ENCODE assay signal across 21 cellular contexts in genomic region chr10:114513397-114513796, GRCh38.
DNase-seq lines count a peak whose midpoint lies in the region; ATAC-seq and TF ChIP-seq lines count a peak whose summit lies in the region.
"Had no signal": no experiment of that assay in that cellular context is flagged by ENCODE, and none has a peak within 500 bp of the region (broad histone marks: within the 10 kb centered on the region; RNA-seq: fewer than 3 reads in every experiment).

No MANE protein-coding gene starts in this region.

- no peak overlapping the region for H3K27ac Mint-ChIP-seq in activated CD4-positive, alpha-beta T cell treated with anti-CD3 and anti-CD28 coated beads, Interleukin-2, amount 10 ng/mL, durations not matched to agents 24 days and 14 days
- no peak overlapping the region for H3K27ac Mint-ChIP-seq in activated T-helper 17 cell treated with anti-CD3 and anti-CD28 coated beads, Interleukin-2, amount 50 U/mL, for 72 hours
- H3K27ac Mint-ChIP-seq: nephron progenitor cell had no signal

- DNase-seq in activated CD4-positive, alpha-beta T cell treated with anti-CD3 and anti-CD28 coated beads, Interleukin-2, amount 10 ng/mL, durations not matched to agents 24 days and 14 days = no peak
- no peak for DNase-seq in activated CD4-positive, alpha-beta T cell treated with anti-CD3 and anti-CD28 coated beads, Interleukin-2, amount 50 U/mL, for 4 hours
- no peak for DNase-seq in left colon
- DNase-seq: activated CD4-positive, CD25-positive, alpha-beta regulatory T cell; aorta; foreskin keratinocyte; H7; KBM-7; NCI-H2107; NCI-H524 treated with DMSO at 0.1 percent for 48 hours; nephron progenitor cell; psoas muscle; SHP77 treated with DMSO at 0.1 percent for 48 hours; upper lobe of right lung had no signal

- H3K4me3 ChIP-seq in BLaER1 = no peak overlapping the region
- no peak overlapping the region for H3K4me3 ChIP-seq in liver (ENCODE audit: low read depth in 1 of 3, low read length in 3 of 3)
- H3K4me3 ChIP-seq: coronary artery, psoas muscle, upper lobe of right lung had no signal

- H3K4me1 ChIP-seq in BLaER1 = peaks cover 56% of the 10 kb centered on the region
- H3K4me1 ChIP-seq in liver (ENCODE audit: control insufficient read depth in 4 of 4, insufficient read depth in 4 of 4, low read length in 3 of 4) = no peaks in the 10 kb centered on the region
- H3K4me1 ChIP-seq: foreskin keratinocyte, psoas muscle had no signal

- H3K9me3 Mint-ChIP-seq in activated CD4-positive, alpha-beta T cell treated with anti-CD3 and anti-CD28 coated beads, Interleukin-2, amount 10 ng/mL, durations not matched to agents 24 days and 14 days = no peaks in the 10 kb centered on the region
- no peaks in the 10 kb centered on the region for H3K9me3 Mint-ChIP-seq in activated T-helper 17 cell treated with anti-CD3 and anti-CD28 coated beads, Interleukin-2, amount 50 U/mL, for 72 hours
- H3K9me3 Mint-ChIP-seq: nephron progenitor cell had no signal

- peaks cover 27% of the 10 kb centered on the region for H3K36me3 Mint-ChIP-seq in activated CD4-positive, alpha-beta T cell treated with anti-CD3 and anti-CD28 coated beads, Interleukin-2, amount 10 ng/mL, durations not matched to agents 24 days and 14 days (ENCODE audit: low read depth)
- H3K36me3 Mint-ChIP-seq in activated T-helper 17 cell treated with anti-CD3 and anti-CD28 coated beads, Interleukin-2, amount 50 U/mL, for 72 hours (ENCODE audit: low read depth) = peaks cover 35% of the 10 kb centered on the region

- no peaks in the 10 kb centered on the region for H3K27me3 ChIP-seq in BLaER1
- no peaks in the 10 kb centered on the region for H3K27me3 ChIP-seq in liver (ENCODE audit: control insufficient read depth in 4 of 4, insufficient read depth in 4 of 4, low read length in 3 of 4)
- H3K27me3 ChIP-seq: foreskin keratinocyte, upper lobe of right lung had no signal

- H3K27ac ChIP-seq in BLaER1 (no peak overlapping the region), liver (ENCODE audit: low read depth in 1 of 2, low read length in 2 of 2) (no peak overlapping the region)
- H3K27ac ChIP-seq: foreskin keratinocyte, HL-60, psoas muscle, upper lobe of right lung had no signal

- no peaks in the 10 kb centered on the region for H3K27me3 Mint-ChIP-seq in activated CD4-positive, alpha-beta T cell treated with anti-CD3 and anti-CD28 coated beads, Interleukin-2, amount 10 ng/mL, durations not matched to agents 24 days and 14 days
- H3K27me3 Mint-ChIP-seq in activated T-helper 17 cell treated with anti-CD3 and anti-CD28 coated beads, Interleukin-2, amount 50 U/mL, for 72 hours = no peaks in the 10 kb centered on the region

- no peaks in the 10 kb centered on the region for H4K20me1 ChIP-seq in BLaER1

- 63% methylated on average over 5 of the region's 5 CpGs for WGBS in liver

- H3K4me3 Mint-ChIP-seq in activated CD4-positive, alpha-beta T cell treated with anti-CD3 and anti-CD28 coated beads, Interleukin-2, amount 10 ng/mL, durations not matched to agents 24 days and 14 days = peak overlapping the region; percentile 29
- H3K4me3 Mint-ChIP-seq in activated T-helper 17 cell treated with anti-CD3 and anti-CD28 coated beads, Interleukin-2, amount 50 U/mL, for 72 hours = peak overlapping the region; percentile 36
- H3K4me3 Mint-ChIP-seq: nephron progenitor cell had no signal

- H3K4me1 Mint-ChIP-seq in activated CD4-positive, alpha-beta T cell treated with anti-CD3 and anti-CD28 coated beads, Interleukin-2, amount 10 ng/mL, durations not matched to agents 24 days and 14 days = peaks cover 57% of the 10 kb centered on the region
- H3K4me1 Mint-ChIP-seq in activated T-helper 17 cell treated with anti-CD3 and anti-CD28 coated beads, Interleukin-2, amount 50 U/mL, for 72 hours = peaks cover 70% of the 10 kb centered on the region

- H3K9ac ChIP-seq in BLaER1 = no peak overlapping the region
- H3K9ac ChIP-seq in liver (ENCODE audit: low read depth in 1 of 2, low read length in 2 of 2) = no peak overlapping the region

- no peaks in the 10 kb centered on the region for H3K36me3 ChIP-seq in BLaER1
- H3K36me3 ChIP-seq in liver (ENCODE audit: control insufficient read depth in 4 of 4, insufficient read depth in 3 of 4, low read depth in 1 of 4, low read length in 3 of 4) = peaks cover 0 to 2% (median 0%) of the 10 kb centered on the region in 4 donors
- H3K36me3 ChIP-seq: upper lobe of right lung had no signal

- TF ChIP-seq CTCF in liver (IDR thresholded peaks at IDR 0.05; ENCODE audit: low read depth, low read length, missing input control) = no peak

- ATAC-seq in activated T-helper 17 cell treated with anti-CD3 and anti-CD28 coated beads, Interleukin-2, amount 50 U/mL, for 72 hours (replicated peaks) = no peak
- ATAC-seq in HG02973 (IDR thresholded peaks at IDR 0.05; ENCODE audit: unreplicated experiment) = no peak
- no peak for ATAC-seq in left colon
- ATAC-seq in GM21786 (IDR thresholded peaks at IDR 0.05; ENCODE audit: unreplicated experiment) = no peak
- ATAC-seq: foreskin keratinocyte, psoas muscle, upper lobe of right lung had no signal

- peak overlapping the region; percentile 65 for H3K4me2 ChIP-seq in BLaER1

- intact Hi-C loops in activated CD4-positive, alpha-beta T cell treated with anti-CD3 and anti-CD28 coated beads, Interleukin-2, amount 10 ng/mL, durations not matched to agents 24 days and 14 days (cut with micrococcal nuclease) = no loop called here
- intact Hi-C loops in left colon (cut with DNase I, micrococcal nuclease) = no loop called here

- no peak for TF ChIP-seq RAD21 in liver (IDR thresholded peaks at IDR 0.05)

- H3K9me3 ChIP-seq in BLaER1 (no peaks in the 10 kb centered on the region), liver (ENCODE audit: control insufficient read depth in 4 of 4, low read length in 3 of 4) (no peaks in the 10 kb centered on the region)
- H3K9me3 ChIP-seq: psoas muscle, upper lobe of right lung had no signal

TF ChIP-seq in liver, 16 proteins besides CTCF, POLR2A, EP300 and RAD21:
- TF ChIP-seq NR2F2 (IDR thresholded peaks at IDR 0.05) (peak; percentile 41), REST (IDR thresholded peaks at IDR 0.05) (no peak), HNF4A (conservative IDR thresholded peaks at IDR 0.05) (peak in 1 of 2 donors; percentile 42)
